In the genomic region with DNA sequence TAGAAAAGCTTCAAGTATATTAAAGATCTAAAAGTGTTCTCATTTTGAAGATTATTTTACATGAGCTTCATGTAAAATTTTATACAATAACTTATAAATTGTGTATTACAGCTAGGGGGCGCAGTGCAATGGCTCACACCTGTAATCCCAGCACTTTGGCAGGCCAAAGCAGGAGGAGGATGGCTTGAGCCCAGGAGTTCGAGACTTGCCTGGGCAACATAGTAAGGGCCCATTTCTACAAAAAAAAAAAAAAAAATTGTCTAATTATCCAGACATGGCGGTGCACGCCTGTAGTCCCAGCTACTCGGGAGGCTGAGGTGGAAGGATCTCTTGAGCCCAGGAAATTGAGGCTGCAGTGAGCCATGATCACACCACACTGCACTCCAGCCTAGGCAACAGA, we compare ENCODE assay signal across 8 cellular contexts. TPM values are rescaled to one million over a fixed set of nuclear protein-coding genes. Genes with fewer than 3 reads are reported as not detected.
A peak's percentile ranks its signal among the peaks of the same experiment; 100 is the strongest.
DNase-seq lines count a peak whose midpoint lies in the region; ATAC-seq, FAIRE-seq and TF ChIP-seq lines count a peak whose summit lies in the region.

No MANE protein-coding gene starts in this region.

- H3K9me3 Mint-ChIP-seq in progenitor cell of endocrine pancreas (ENCODE audit: low read depth): no peaks in the 10 kb centered on the region

- WGBS in IMR-90 (ENCODE audit: extremely low coverage in 2 of 2, insufficient read length in 1 of 2), 2 experiments: no CpG with 5 or more reads among the region's 5 CpGs
- 74% methylated on average over 5 of the region's 5 CpGs for WGBS in esophagus muscularis mucosa

- no peak overlapping the region for H3K4me2 ChIP-seq in IMR-90 (ENCODE audit: low read depth, low read length)

- no peak overlapping the region for H4K91ac ChIP-seq in IMR-90 (ENCODE audit: insufficient read depth, low read depth, low read length)

- POLR2A ChIA-PET in IMR-90 (lab: Charles Lee; ENCODE audit: unreplicated experiment): no interaction called here

- H4K5ac ChIP-seq in IMR-90 (ENCODE audit: low read depth, low read length): no peak overlapping the region

- H2BK20ac ChIP-seq in IMR-90 (ENCODE audit: low read depth, low read length): no peak overlapping the region

- H4K20me1 ChIP-seq in IMR-90 (ENCODE audit: insufficient read depth, low read length): no peaks in the 10 kb centered on the region

- no peak overlapping the region for H4K8ac ChIP-seq in IMR-90 (ENCODE audit: low read depth in 2 of 2, low read length in 2 of 2)

- no peak overlapping the region for H3K18ac ChIP-seq in IMR-90 (ENCODE audit: low read depth, low read length)

- no peak for ATAC-seq in IMR-90 (ENCODE audit: low read depth)
- ATAC-seq in HG03196 (IDR thresholded peaks at IDR 0.05; ENCODE audit: unreplicated experiment): no peak

- H3K4me1 Mint-ChIP-seq in progenitor cell of endocrine pancreas (ENCODE audit: low read depth): no peaks in the 10 kb centered on the region

- peak; percentile 31 for TF ChIP-seq RAD21 in IMR-90 (IDR thresholded peaks at IDR 0.05; ENCODE audit: low read length)

- TF ChIP-seq EP300 in esophagus muscularis mucosa (IDR thresholded peaks at IDR 0.05): no peak

- H3K4me3 Mint-ChIP-seq in progenitor cell of endocrine pancreas (ENCODE audit: low read depth): no peak overlapping the region

- H3K4me3 ChIP-seq in IMR-90 (ENCODE audit: insufficient read depth, low read depth, low read length) (no peak overlapping the region), esophagus muscularis mucosa (no peak overlapping the region)

- no peak overlapping the region for H2AK9ac ChIP-seq in IMR-90 (replicated peaks; ENCODE audit: low read depth, low read length, poor library complexity)

- H2AK5ac ChIP-seq in IMR-90 (ENCODE audit: low read depth, low read length): no peak overlapping the region

- H3K9me3 ChIP-seq in IMR-90 (ENCODE audit: control insufficient read depth, insufficient read depth, low read length) (no peaks in the 10 kb centered on the region), esophagus muscularis mucosa (no peaks in the 10 kb centered on the region)

- no peak overlapping the region for H2BK5ac ChIP-seq in IMR-90 (ENCODE audit: low read depth, low read length, poor library complexity, severe bottlenecking)

- no TSS peak for BruUV-seq in IMR-90 (replicated peaks; lab: Mats Ljungman, UMichigan)

- no peak overlapping the region for H2BK15ac ChIP-seq in IMR-90 (ENCODE audit: low read depth, low read length)

- DNase-seq in ELR (ENCODE audit: low read depth): peak; percentile 61
- peak; percentile 26 for DNase-seq in IMR-90
- DNase-seq in activated CD4-positive, alpha-beta T cell treated with anti-CD3 and anti-CD28 coated beads for 1 hour: peak; percentile 17
- DNase-seq in esophagus muscularis mucosa (ENCODE audit: extremely low spot score): no peak
- no peak for DNase-seq in progenitor cell of endocrine pancreas (ENCODE audit: low spot score, unreplicated experiment)
- DNase-seq in D341Med (ENCODE audit: low spot score): no peak
- DNase-seq in GM12892 (ENCODE audit: insufficient read length): no peak

- TF ChIP-seq POLR2A in IMR-90 (IDR thresholded peaks at IDR 0.05; ENCODE audit: low read depth, low read length) (no peak), esophagus muscularis mucosa (IDR thresholded peaks at IDR 0.05; ENCODE audit: low read depth) (no peak), GM12892 (IDR thresholded peaks at IDR 0.05; ENCODE audit: low read depth, low read length) (no peak)

- H3K27ac Mint-ChIP-seq in progenitor cell of endocrine pancreas: no peak overlapping the region

- H3K4ac ChIP-seq in IMR-90 (ENCODE audit: low read depth, low read length): no peak overlapping the region

- no peaks in the 10 kb centered on the region for H3K4me1 ChIP-seq in IMR-90 (ENCODE audit: control insufficient read depth, insufficient read depth, low read length)
- H3K4me1 ChIP-seq in esophagus muscularis mucosa: no peaks in the 10 kb centered on the region

- TF ChIP-seq CTCF in IMR-90 (conservative IDR thresholded peaks at IDR 0.05; ENCODE audit: low read depth, low read length) (peak; percentile 48), esophagus muscularis mucosa (IDR thresholded peaks at IDR 0.05) (peak; percentile 50 to 61 (median 58)), progenitor cell of endocrine pancreas (IDR thresholded peaks at IDR 0.05; ENCODE audit: unreplicated experiment) (peak; percentile 69)

- in situ Hi-C loops in IMR-90 (cut with MboI; ENCODE audit: low sequenced_read_pairs): no loop called here

- intact Hi-C loops in IMR-90 (cut with micrococcal nuclease): no loop called here
- intact Hi-C loops in esophagus muscularis mucosa (cut with DNase I): loop anchor here (5.0 kb wide), 1 partner anchor 138 kb away; no protein-coding TSS in a partner anchor

- H3K27ac ChIP-seq in IMR-90 (ENCODE audit: insufficient read depth, low read length) (no peak overlapping the region), esophagus muscularis mucosa (replicated peaks in 1 of 4) (no peak overlapping the region)

- no peak for FAIRE-seq in GM12892 (lab: Jason Lieb, UNC)

- H3K23ac ChIP-seq in IMR-90 (ENCODE audit: low read depth, low read length): no peak overlapping the region

- H3K27me3 Mint-ChIP-seq in progenitor cell of endocrine pancreas: no peaks in the 10 kb centered on the region

- CTCF ChIA-PET in IMR-90 (lab: Yijun Ruan, JAX): interaction anchor here (0.6 to 1.2 kb wide), 10 partner anchors 8 to 182 kb away, joined by 3 to 10 read pairs (median 4); partner anchors contain the start of gene ACBD5

- H2BK120ac ChIP-seq in IMR-90 (ENCODE audit: low read depth, low read length): no peak overlapping the region

- H3K14ac ChIP-seq in IMR-90 (replicated peaks; ENCODE audit: low read depth, low read length): no peak overlapping the region

- H3K9me1 ChIP-seq in IMR-90 (ENCODE audit: insufficient read depth, low read length): no peaks in the 10 kb centered on the region

- peaks cover 11% of the 10 kb centered on the region for H3K36me3 ChIP-seq in IMR-90 (ENCODE audit: control insufficient read depth, insufficient read depth, low read length)
- H3K36me3 ChIP-seq in esophagus muscularis mucosa: peaks cover 23 to 58% (median 47%) of the 10 kb centered on the region in 4 donors

- no peaks in the 10 kb centered on the region for H3K79me1 ChIP-seq in IMR-90 (ENCODE audit: low read depth in 1 of 2, low read length in 2 of 2)

- no peak overlapping the region for H3K9ac ChIP-seq in IMR-90 (ENCODE audit: low read depth, low read length)

- H3K27me3 ChIP-seq in IMR-90 (ENCODE audit: control insufficient read depth, insufficient read depth, low read length) (no peaks in the 10 kb centered on the region), esophagus muscularis mucosa (no peaks in the 10 kb centered on the region)

- peaks cover 12% of the 10 kb centered on the region for H3K36me3 Mint-ChIP-seq in progenitor cell of endocrine pancreas (ENCODE audit: insufficient read depth)

- H2AFZ ChIP-seq in IMR-90 (replicated peaks; ENCODE audit: low read length, poor library complexity): no peak overlapping the region

- no peak overlapping the region for H3K56ac ChIP-seq in IMR-90 (ENCODE audit: extremely low read depth, insufficient read depth, low read length)

- dilution Hi-C loops in IMR-90 (cut with HindIII; ENCODE audit: low sequenced_read_pairs, unreplicated experiment): no loop called here

TF ChIP-seq in IMR-90, 13 proteins besides CTCF, POLR2A, EP300 and RAD21:
- TF ChIP-seq FOS (IDR thresholded peaks at IDR 0.05; ENCODE audit: low read depth, low read length): no peak
- peak; percentile 28 for TF ChIP-seq SMC3 (IDR thresholded peaks at IDR 0.05; ENCODE audit: low read depth, low read length)

RNA-seq across cellular contexts. Expression of gene ACBD5, which starts 16.6 kb away (rescaled TPM):
- total RNA-seq in IMR-90 (2012; rRNA removed): 11.7 and 19.4 TPM in 2 replicates
- 6.5 and 7.7 TPM in 2 replicates for polyA plus RNA-seq in IMR-90 (2012; rRNA removed)
- polyA plus RNA-seq in IMR-90 (2012; cell fraction: cytosol; rRNA removed): 2.0 and 2.2 TPM in 2 replicates
- 1.3 and 4.8 TPM in 2 replicates for polyA plus RNA-seq in IMR-90 (2012; cell fraction: nucleus; rRNA removed; ENCODE audit: low replicate concordance)
- total RNA-seq in esophagus muscularis mucosa: 10 to 100 TPM; 12.5 to 17.4 (median 14.4) TPM
- total RNA-seq in progenitor cell of endocrine pancreas: 19.7 and 21.3 TPM in 2 replicates
- 16.5 TPM for polyA plus RNA-seq in GM12892 (2012; ENCODE audit: missing spikeins)

Comparison
In these comparisons a context has a peak if more than half of its experiments do, and no peak if none do; other contexts are left out.
1. DNase-seq: peak in ELR (single experiment), IMR-90 (single experiment) and activated CD4-positive, alpha-beta T cell treated with anti-CD3 and anti-CD28 coated beads for 1 hour (single experiment); none in esophagus muscularis mucosa (single experiment), progenitor cell of endocrine pancreas (single experiment), D341Med (single experiment) and GM12892 (single experiment).
2. Peak in every context shown above with its lines, with median percentiles within 50 percentile points of each other: CTCF ChIP-seq.